In genomic region chrX:136689441-136689840, GRCh38 we compare ENCODE assay signal across 14 cellular contexts. TPM values are rescaled to one million over a fixed set of nuclear protein-coding genes. Genes with fewer than 3 reads are reported as not detected.
DNase-seq lines count a peak whose midpoint lies in the region; ATAC-seq and TF ChIP-seq lines count a peak whose summit lies in the region.
"Had no signal": no experiment of that assay in that cellular context is flagged by ENCODE, and none has a peak within 500 bp of the region (broad histone marks: within the 10 kb centered on the region; RNA-seq: fewer than 3 reads in every experiment).

No MANE protein-coding gene starts in this region.

- peaks cover 0 to 2% of the 10 kb centered on the region in 2 donors for H3K27me3 Mint-ChIP-seq in natural killer cell treated with Interleukin-12 subunit alpha and Interleukin-12 subunit beta and Interleukin-15 and Interleukin-18, amount 100 ng/mL, for 72 hours
- H3K27me3 Mint-ChIP-seq: naive B cell had no signal

- no peaks in the 10 kb centered on the region for H3K36me3 ChIP-seq in brain microvascular endothelial cell (replicated peaks)
- H3K36me3 ChIP-seq in esophagus muscularis mucosa = peaks cover 0 to 19% (median 9%) of the 10 kb centered on the region in 4 donors
- H3K36me3 ChIP-seq in prostate gland = no peaks in the 10 kb centered on the region

- H3K27me3 ChIP-seq in brain microvascular endothelial cell (replicated peaks) (no peaks in the 10 kb centered on the region), esophagus muscularis mucosa (peaks cover 0 to 3% (median 0%) of the 10 kb centered on the region in 4 donors), prostate gland (replicated peaks; ENCODE audit: insufficient read depth) (no peaks in the 10 kb centered on the region)
- H3K27me3 ChIP-seq: hepatocyte had no signal

- H3K36me3 Mint-ChIP-seq in natural killer cell treated with Interleukin-12 subunit alpha and Interleukin-12 subunit beta and Interleukin-15 and Interleukin-18, amount 100 ng/mL, for 72 hours = peaks cover 15% of the 10 kb centered on the region

- in situ Hi-C loops in brain microvascular endothelial cell (cut with HindIII; ENCODE audit: low pct_ligation_motif_present, low sequenced_read_pairs) = no loop called here

- peaks cover 34 to 48% of the 10 kb centered on the region in 2 donors for H3K4me1 Mint-ChIP-seq in natural killer cell treated with Interleukin-12 subunit alpha and Interleukin-12 subunit beta and Interleukin-15 and Interleukin-18, amount 100 ng/mL, for 72 hours (ENCODE audit: low read depth in 2 of 2)

- peak; percentile 7 for DNase-seq in LHCN-M2 (ENCODE audit: low read depth)
- DNase-seq in brain microvascular endothelial cell = peak; percentile 47
- DNase-seq in natural killer cell treated with Interleukin-12 subunit alpha and Interleukin-12 subunit beta and Interleukin-15 and Interleukin-18, amount 100 ng/mL, for 72 hours (ENCODE audit: low spot score) = no peak
- no peak for DNase-seq in esophagus muscularis mucosa (ENCODE audit: extremely low spot score)
- no peak for DNase-seq in HEK293T (ENCODE audit: extremely low spot score)
- no peak for DNase-seq in prostate gland (ENCODE audit: low spot score)
- DNase-seq: DMS 273 treated with DMSO at 0.1 percent for 48 hours, dorsolateral prefrontal cortex, naive B cell, NCI-H69, SK-N-SH had no signal

- no peak for TF ChIP-seq EP300 in esophagus muscularis mucosa (IDR thresholded peaks at IDR 0.05)

- peak overlapping the region; percentile 56 for H3K4me3 Mint-ChIP-seq in natural killer cell treated with Interleukin-12 subunit alpha and Interleukin-12 subunit beta and Interleukin-15 and Interleukin-18, amount 100 ng/mL, for 72 hours
- H3K4me3 Mint-ChIP-seq: naive B cell had no signal

- H3K27ac Mint-ChIP-seq in natural killer cell treated with Interleukin-12 subunit alpha and Interleukin-12 subunit beta and Interleukin-15 and Interleukin-18, amount 100 ng/mL, for 72 hours = peak overlapping the region; percentile 61 to 86

- POLR2A ChIA-PET in HEK293T (lab: Yijun Ruan, JAX) = no interaction called here

- CTCF ChIA-PET in HEK293T (lab: Yijun Ruan, JAX) = no interaction called here

- H3K27ac ChIP-seq in brain microvascular endothelial cell = peak overlapping the region; percentile 58
- H3K27ac ChIP-seq in esophagus muscularis mucosa (replicated peaks in 1 of 4) = no peak overlapping the region
- H3K27ac ChIP-seq in prostate gland = no peak overlapping the region
- H3K27ac ChIP-seq: dorsolateral prefrontal cortex, hepatocyte had no signal

- H3K4me1 ChIP-seq in esophagus muscularis mucosa = peaks cover 0 to 1% (median 0%) of the 10 kb centered on the region in 4 donors
- no peaks in the 10 kb centered on the region for H3K4me1 ChIP-seq in prostate gland (replicated peaks)

- 64% methylated on average over 6 of the region's 6 CpGs for WGBS in esophagus muscularis mucosa
- 47% methylated on average over 6 of the region's 6 CpGs for WGBS in prostate gland

- no peak for TF ChIP-seq CTCF in brain microvascular endothelial cell (IDR thresholded peaks at IDR 0.05; ENCODE audit: low read depth, low read length, missing control alignments)
- TF ChIP-seq CTCF in esophagus muscularis mucosa (IDR thresholded peaks at IDR 0.05) = no peak
- TF ChIP-seq CTCF in prostate gland (IDR thresholded peaks at IDR 0.05) = no peak

- peak; percentile 50 for ATAC-seq in GM18909 (IDR thresholded peaks at IDR 0.05; ENCODE audit: poor library complexity, unreplicated experiment)
- peak in 1 of 2 donors; percentile 52 for ATAC-seq in natural killer cell treated with Interleukin-12 subunit alpha and Interleukin-12 subunit beta and Interleukin-15 and Interleukin-18, amount 100 ng/mL, for 72 hours
- no peak for ATAC-seq in HG02571 (IDR thresholded peaks at IDR 0.05; ENCODE audit: unreplicated experiment)

- intact Hi-C loops in esophagus muscularis mucosa (cut with DNase I) = no loop called here
- intact Hi-C loops in prostate gland (cut with DNase I) = no loop called here

- H3K4me3 ChIP-seq in brain microvascular endothelial cell (ENCODE audit: low read depth, low read length) (no peak overlapping the region), esophagus muscularis mucosa (no peak overlapping the region), prostate gland (no peak overlapping the region)
- H3K4me3 ChIP-seq: dorsolateral prefrontal cortex, hepatocyte had no signal

- H3K9me3 Mint-ChIP-seq in natural killer cell treated with Interleukin-12 subunit alpha and Interleukin-12 subunit beta and Interleukin-15 and Interleukin-18, amount 100 ng/mL, for 72 hours = no peaks in the 10 kb centered on the region
- H3K9me3 Mint-ChIP-seq: naive B cell had no signal

- TF ChIP-seq POLR2A in esophagus muscularis mucosa (IDR thresholded peaks at IDR 0.05; ENCODE audit: low read depth) (no peak), prostate gland (IDR thresholded peaks at IDR 0.05) (no peak)

- H3K9me3 ChIP-seq in esophagus muscularis mucosa (no peaks in the 10 kb centered on the region), prostate gland (no peaks in the 10 kb centered on the region)
- H3K9me3 ChIP-seq: SK-N-SH had no signal

TF ChIP-seq in HEK293T, 16 proteins besides CTCF, POLR2A, EP300 and RAD21:
- TF ChIP-seq NFRKB (IDR thresholded peaks at IDR 0.05) = no peak
- TF ChIP-seq TARDBP (IDR thresholded peaks at IDR 0.05) = no peak

RNA-seq across cellular contexts. Expression of gene CD40LG, which starts 41.5 kb away (rescaled TPM):
- total RNA-seq in LHCN-M2 (2014; rRNA removed) (not detected in 2 replicates), esophagus muscularis mucosa (under 1 TPM in 2 of 4 donors, not detected in 2; 0.32 to 0.33 TPM), prostate gland (not detected)
- polyA plus RNA-seq in LHCN-M2 (2012) = not detected
- 10 to 100 TPM in 1 of 2 donors, 1 to 10 TPM in 1; 9.0 to 10.1 TPM for total RNA-seq in natural killer cell treated with Interleukin-12 subunit alpha and Interleukin-12 subunit beta and Interleukin-15 and Interleukin-18, amount 100 ng/mL, for 72 hours
- total RNA-seq: hepatocyte had no signal
- polyA plus RNA-seq: hepatocyte, SK-N-SH had no signal

Comparison
In these comparisons a context has a peak if more than half of its experiments do, and no peak if none do; other contexts are left out.
1. DNase-seq: peak in LHCN-M2 (single experiment) and brain microvascular endothelial cell (single experiment); none in natural killer cell treated with Interleukin-12 subunit alpha and Interleukin-12 subunit beta and Interleukin-15 and Interleukin-18, amount 100 ng/mL, for 72 hours (single experiment), esophagus muscularis mucosa (single experiment), HEK293T (single experiment) and prostate gland (single experiment).
2. RNA of gene CD40LG, which starts 41.5 kb away (total RNA-seq): 9.0 to 10.1 TPM in natural killer cell treated with Interleukin-12 subunit alpha and Interleukin-12 subunit beta and Interleukin-15 and Interleukin-18, amount 100 ng/mL, for 72 hours; 0.32 to 0.33 TPM in esophagus muscularis mucosa, not detected in LHCN-M2 and not detected in prostate gland; every median in the first group is over 4 times any median in the second.